ENCODE assay signal across 11 cellular contexts in the genomic region with DNA sequence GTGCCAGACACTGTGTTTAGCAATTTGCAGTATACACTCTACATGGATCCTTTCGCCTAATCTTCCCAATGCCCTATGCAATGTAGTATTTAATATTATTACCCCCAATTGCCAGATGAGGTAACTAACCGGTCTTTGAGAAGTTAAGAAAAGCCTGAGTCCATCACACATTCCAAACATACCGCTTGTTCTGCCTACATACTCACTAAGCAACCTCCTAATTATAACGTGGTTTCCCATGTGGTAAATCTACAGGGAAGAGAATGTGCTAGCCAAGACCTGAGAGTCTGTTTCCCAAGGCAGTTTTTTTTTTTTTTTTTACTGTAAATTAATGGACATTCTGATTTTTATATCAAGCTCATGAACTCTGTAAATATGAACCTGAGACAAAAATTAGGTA. TPM values are rescaled to one million over a fixed set of nuclear protein-coding genes. Genes with fewer than 3 reads are reported as not detected.
DNase-seq lines count a peak whose midpoint lies in the region; ATAC-seq and TF ChIP-seq lines count a peak whose summit lies in the region.
"Had no signal": no experiment of that assay in that cellular context is flagged by ENCODE, and none has a peak within 500 bp of the region (broad histone marks: within the 10 kb centered on the region; RNA-seq: fewer than 3 reads in every experiment).

No MANE protein-coding gene starts in this region.

- BruUV-seq in A673 (replicated peaks; lab: Mats Ljungman, UMichigan), result no TSS peak

- H3K27ac ChIP-seq in A673 (ENCODE audit: low read depth, low read length, poor library complexity, severe bottlenecking), result no peak overlapping the region

- H3K27me3 ChIP-seq in A673 (replicated peaks; ENCODE audit: insufficient read depth, low read depth, low read length, poor library complexity), result no peaks in the 10 kb centered on the region
- H3K27me3 ChIP-seq: BE2C had no signal

- no peaks in the 10 kb centered on the region for H3K36me3 ChIP-seq in A673 (ENCODE audit: insufficient read depth, low read length, poor library complexity, severe bottlenecking)
- H3K36me3 ChIP-seq: BE2C had no signal

- peak; percentile 41 for DNase-seq in A673 (ENCODE audit: low spot score)
- peak; percentile 74 for DNase-seq in RPMI7951 (ENCODE audit: low read depth)
- peak; percentile 49 for DNase-seq in fibroblast of the aortic adventitia (ENCODE audit: low read depth)
- DNase-seq in NCI-H2029 treated with DMSO at 0.1 percent for 48 hours (lab: John Stamatoyannopoulos, UW), result no peak
- DNase-seq in DMS114 treated with DMSO at 0.1 percent for 48 hours (lab: John Stamatoyannopoulos, UW; ENCODE audit: unreplicated experiment), result no peak
- DNase-seq in SIG-M5 treated with dmso at 0.1 percent for 504 hours (lab: John Stamatoyannopoulos, UW; ENCODE audit: unreplicated experiment), result no peak
- no peak for DNase-seq in Kasumi-1 (lab: John Stamatoyannopoulos, UW)
- DNase-seq: BE2C; naive B cell; stimulated activated naive B cell treated with anti-CD40 and anti-IgM and Interleukin-4, amounts not matched to agents 10 μg/mL and 1 μg/mL and 100 μg/mL, for 72 hours had no signal

- CTCF ChIA-PET in A673 (lab: Charles Lee), result no interaction called here

- ATAC-seq in GM21360 (IDR thresholded peaks at IDR 0.05; ENCODE audit: unreplicated experiment), result peak; percentile 3

- no peak overlapping the region for H3K4me3 ChIP-seq in A673 (ENCODE audit: low read depth, low read length, poor library complexity, severe bottlenecking)
- H3K4me3 ChIP-seq in fibroblast of the aortic adventitia (ENCODE audit: low read depth, low read length), result no peak overlapping the region

- H3K9me3 ChIP-seq in A673 (ENCODE audit: low read depth, low read length, poor library complexity, severe bottlenecking), result no peaks in the 10 kb centered on the region
- H3K9me3 ChIP-seq: BE2C had no signal

- intact Hi-C loops in A673 (cut with micrococcal nuclease; ENCODE audit: unreplicated experiment), result no loop called here

- H3K4me1 ChIP-seq in A673 (ENCODE audit: insufficient read depth, low read length, poor library complexity, severe bottlenecking), result peaks cover 11% of the 10 kb centered on the region

- TF ChIP-seq CTCF in A673 (conservative IDR thresholded peaks at IDR 0.05; ENCODE audit: low read depth, low read length) (no peak), fibroblast of the aortic adventitia (IDR thresholded peaks at IDR 0.05; ENCODE audit: insufficient read depth, low read length) (no peak)

- POLR2A ChIA-PET in A673 (lab: Charles Lee; ENCODE audit: low non-redundant PET), result no interaction called here

RNA-seq across cellular contexts. Expression of gene ATP2B1, which starts 37.2 kb away (rescaled TPM):
- total RNA-seq in A673 (2021) (37.0 and 44.2 TPM in 2 replicates), fibroblast of the aortic adventitia (ENCODE audit: low replicate concordance) (56.8 and 158 TPM in 2 replicates)
- total RNA-seq in RPMI7951 (2014; rRNA removed; shearing (Covaris generic)), result 91.2 and 97.9 TPM in 2 replicates

Comparison
In these comparisons a context has a peak if more than half of its experiments do, and no peak if none do; other contexts are left out.
1. DNase-seq: peak in A673 (single experiment), RPMI7951 (single experiment) and fibroblast of the aortic adventitia (single experiment); none in NCI-H2029 treated with DMSO at 0.1 percent for 48 hours (single experiment), DMS114 treated with DMSO at 0.1 percent for 48 hours (single experiment), SIG-M5 treated with dmso at 0.1 percent for 504 hours (single experiment) and Kasumi-1 (0 of 2).